ENCODE assay signal across 7 cellular contexts in the genomic region with DNA sequence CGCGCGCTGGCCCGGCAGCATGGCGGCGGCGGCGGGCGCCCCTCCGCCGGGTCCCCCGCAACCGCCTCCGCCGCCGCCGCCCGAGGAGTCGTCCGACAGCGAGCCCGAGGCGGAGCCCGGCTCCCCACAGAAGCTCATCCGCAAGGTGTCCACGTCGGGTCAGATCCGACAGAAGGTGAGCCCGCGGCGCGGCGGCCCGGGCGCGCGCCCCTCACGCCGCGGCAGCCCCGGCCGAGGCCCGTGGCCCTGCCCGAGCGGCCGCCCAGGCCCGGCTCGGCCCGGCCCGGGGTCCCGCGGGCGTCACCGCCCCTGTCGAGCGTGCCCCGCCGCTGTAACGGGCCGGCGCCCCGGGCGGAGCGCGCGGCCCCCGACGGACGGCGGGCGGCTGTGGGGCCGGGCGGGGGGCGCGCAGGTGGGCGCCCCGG. TPM values are rescaled to one million over a fixed set of nuclear protein-coding genes. Genes with fewer than 3 reads are reported as not detected.
DNase-seq lines count a peak whose midpoint lies in the region; ATAC-seq, FAIRE-seq and TF ChIP-seq lines count a peak whose summit lies in the region.

No MANE protein-coding gene starts in this region.

- H3K4me3 ChIP-seq in GM12878: no peak overlapping the region; the same call in 1 of the 2 replicates

- H3K4me3 Mint-ChIP-seq in natural killer cell: no peak overlapping the region
- H3K4me3 Mint-ChIP-seq in HFFc6: no peak overlapping the region

- CTCF ChIA-PET in GM12878 (lab: Yijun Ruan, JAX): interaction anchor here (0.9 to 1.7 kb wide), 6 partner anchors 11 to 89 kb away, joined by 3 to 15 read pairs (median 5); no protein-coding TSS in a partner anchor

- intact Hi-C loops in GM12878 (cut with micrococcal nuclease; ENCODE audit: unreplicated experiment): loop anchor here (2.0 kb wide), 1 partner anchor 88 kb away; no protein-coding TSS in a partner anchor
- intact Hi-C loops in natural killer cell (cut with micrococcal nuclease): no loop called here

- no peaks in the 10 kb centered on the region for H3K27me3 Mint-ChIP-seq in natural killer cell (ENCODE audit: low read depth in 2 of 2)
- H3K27me3 Mint-ChIP-seq in HFFc6 (ENCODE audit: insufficient read depth): peaks cover 2% of the 10 kb centered on the region

- POLR2A ChIA-PET in GM12878 (lab: Charles Lee): no interaction called here

- H3K79me2 ChIP-seq in GM12878 (ENCODE audit: control insufficient read depth, insufficient read depth, low read length): peaks cover 47% of the 10 kb centered on the region

- no peaks in the 10 kb centered on the region for H3K9me3 Mint-ChIP-seq in natural killer cell
- H3K9me3 Mint-ChIP-seq in HFFc6: no peaks in the 10 kb centered on the region

- H3K27me3 ChIP-seq in GM12878 (replicated peaks in 1 of 2; ENCODE audit: control insufficient read depth in 2 of 2, insufficient read depth in 2 of 2, low read length in 1 of 2): no peaks in the 10 kb centered on the region

- no peak for TF ChIP-seq EP300 in GM12878 (IDR thresholded peaks at IDR 0.05; ENCODE audit: borderline replicate concordance in 1 of 2, control insufficient read depth in 1 of 2, low read depth in 2 of 2, low read length in 2 of 2)

- peak overlapping the region; percentile 73; the same call in 1 of the 2 replicates for H3K9ac ChIP-seq in GM12878 (ENCODE audit: control insufficient read depth, insufficient read depth, low read length)

- in situ Hi-C loops in GM12878 (cut with MboI): no loop called here

- H3K36me3 ChIP-seq in GM12878 (ENCODE audit: control insufficient read depth in 2 of 2, insufficient read depth in 2 of 2, low read length in 1 of 2): no peaks in the 10 kb centered on the region

- H3K4me1 Mint-ChIP-seq in natural killer cell: peaks cover 60 to 72% of the 10 kb centered on the region in 2 donors
- peaks cover 60% of the 10 kb centered on the region for H3K4me1 Mint-ChIP-seq in HFFc6 (ENCODE audit: low read depth)

- H4K20me1 ChIP-seq in GM12878 (ENCODE audit: control insufficient read depth, insufficient read depth): no peaks in the 10 kb centered on the region

- H3K27ac ChIP-seq in GM12878 (ENCODE audit: control insufficient read depth, insufficient read depth): no peak overlapping the region

- no peaks in the 10 kb centered on the region for H3K9me3 ChIP-seq in GM12878 (replicated peaks; ENCODE audit: control insufficient read depth, insufficient read depth, low read length)

- H3K4me2 ChIP-seq in GM12878 (ENCODE audit: control insufficient read depth, insufficient read depth): no peak overlapping the region

- WGBS in GM12878 (ENCODE audit: insufficient coverage, insufficient replicate concordance, low lambda C conversion rate, missing lambda C conversion rate): 2% methylated on average over 25 of the region's 77 CpGs

- ATAC-seq in GM19328 (IDR thresholded peaks at IDR 0.05; ENCODE audit: unreplicated experiment) (peak; percentile 39), HG03039 (IDR thresholded peaks at IDR 0.05; ENCODE audit: unreplicated experiment) (peak; percentile 39), GM12878 (no peak), natural killer cell (peak; percentile 5 to 24 (median 23))

- no peak for FAIRE-seq in GM12878 (lab: Jason Lieb, UNC)

- peaks cover 28% of the 10 kb centered on the region for H3K4me1 ChIP-seq in GM12878 (ENCODE audit: control insufficient read depth, insufficient read depth, low read length)

- RAD21 ChIA-PET in GM12878 (lab: Charles Lee; ENCODE audit: unreplicated experiment): interaction anchor here (1.1 to 1.3 kb wide), 2 partner anchors 65 to 89 kb away, joined by 3 to 4 read pairs; no protein-coding TSS in a partner anchor

- no peak for TF ChIP-seq RAD21 in GM12878 (IDR thresholded peaks at IDR 0.05; ENCODE audit: insufficient read depth, low read depth, low read length)

- SMC1A ChIA-PET in GM12878 (lab: Charles Lee; ENCODE audit: uncharacterized antibody, unreplicated experiment): no interaction called here

- BruUV-seq in GM12878 (replicated peaks; lab: Mats Ljungman, UMichigan): no TSS peak

- no peaks in the 10 kb centered on the region for H3K36me3 Mint-ChIP-seq in natural killer cell
- H3K36me3 Mint-ChIP-seq in HFFc6 (ENCODE audit: low read depth): peaks cover 4% of the 10 kb centered on the region; the same call in 1 of the 2 replicates

- TF ChIP-seq POLR2A in GM12878 (IDR thresholded peaks at IDR 0.05; ENCODE audit: low read depth, low read length): peak; percentile 81

- H3K27ac Mint-ChIP-seq in natural killer cell (peak overlapping the region; percentile 72 to 79), HFFc6 (no peak overlapping the region)

- DNase-seq in GM12878 (ENCODE audit: low read depth, low spot score): no peak
- no peak for DNase-seq in natural killer cell
- DNase-seq in activated CD4-positive, alpha-beta T cell treated with anti-CD3 and anti-CD28 coated beads for 1 hour: no peak
- no peak for DNase-seq in HFFc6
- no peak for DNase-seq in A172 (ENCODE audit: low spot score)

- H2AFZ ChIP-seq in GM12878 (ENCODE audit: control insufficient read depth, low read depth, low read length): no peak overlapping the region

- TF ChIP-seq CTCF in GM12878 (IDR thresholded peaks at IDR 0.05 in 2 of 3, conservative IDR thresholded peaks at IDR 0.05 in 1 of 3; ENCODE audit: control insufficient read depth in 2 of 3, extremely low read depth in 1 of 3, insufficient read depth in 1 of 3, low read depth in 3 of 3, low read length in 3 of 3) (no peak), natural killer cell (IDR thresholded peaks at IDR 0.05) (no peak), HFFc6 (IDR thresholded peaks at IDR 0.05) (no peak; the same call in 1 of the 2 replicates)

TF ChIP-seq in GM12878, 131 proteins besides CTCF, POLR2A, EP300 and RAD21 (continues in another document):
- TF ChIP-seq SIX5 (IDR thresholded peaks at IDR 0.05; ENCODE audit: low read depth, low read length, severe bottlenecking) (no peak), SMARCA5 (IDR thresholded peaks at IDR 0.05) (peak; percentile 31; the same call in 1 of the 2 replicates)
- TF ChIP-seq, protein P1, sequence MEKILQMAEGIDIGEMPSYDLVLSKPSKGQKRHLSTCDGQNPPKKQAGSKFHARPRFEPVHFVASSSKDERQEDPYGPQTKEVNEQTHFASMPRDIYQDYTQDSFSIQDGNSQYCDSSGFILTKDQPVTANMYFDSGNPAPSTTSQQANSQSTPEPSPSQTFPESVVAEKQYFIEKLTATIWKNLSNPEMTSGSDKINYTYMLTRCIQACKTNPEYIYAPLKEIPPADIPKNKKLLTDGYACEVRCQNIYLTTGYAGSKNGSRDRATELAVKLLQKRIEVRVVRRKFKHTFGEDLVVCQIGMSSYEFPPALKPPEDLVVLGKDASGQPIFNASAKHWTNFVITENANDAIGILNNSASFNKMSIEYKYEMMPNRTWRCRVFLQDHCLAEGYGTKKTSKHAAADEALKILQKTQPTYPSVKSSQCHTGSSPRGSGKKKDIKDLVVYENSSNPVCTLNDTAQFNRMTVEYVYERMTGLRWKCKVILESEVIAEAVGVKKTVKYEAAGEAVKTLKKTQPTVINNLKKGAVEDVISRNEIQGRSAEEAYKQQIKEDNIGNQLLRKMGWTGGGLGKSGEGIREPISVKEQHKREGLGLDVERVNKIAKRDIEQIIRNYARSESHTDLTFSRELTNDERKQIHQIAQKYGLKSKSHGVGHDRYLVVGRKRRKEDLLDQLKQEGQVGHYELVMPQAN (conservative IDR thresholded peaks at IDR 0.05): 0 out of 2 replicates have a peak, but pooled peaks have one; percentile 33

RNA-seq across cellular contexts. Expression of a gene that starts 0.2 kb away (rescaled TPM):
- 96.2 and 112 TPM in 2 replicates for total RNA-seq in GM12878 (2013; cell fraction: nucleolus; rRNA removed)
- total RNA-seq in GM12878 (2014; rRNA removed) (22.6 and 29.2 TPM in 2 replicates), GM12878 (2014; rRNA removed; fragmentation: Illumina TruSeq; extraction: Trizol) (25.2 and 25.6 TPM in 2 replicates), GM12878 (2021) (81.9 and 82.7 TPM in 2 replicates), natural killer cell (100 to 1,000 TPM; 299 to 456 (median 329) TPM)
- polyA plus RNA-seq in GM12878 (2011; ENCODE audit: low read depth): 55.1 TPM
- polyA plus RNA-seq in GM12878 (2011; rRNA removed) (12.0 and 15.4 TPM in 2 replicates), GM12878 (2014; fragmentation: Illumina TruSeq; extraction: Trizol) (18.6 and 28.5 TPM in 2 replicates), GM12878 (2014; fragmentation: Nextera tagmentation; extraction: Ambion mirVana) (1 to 10 TPM; 2.7 to 3.1 TPM), GM12878 (2014; rRNA removed) (53.5 and 57.9 TPM in 2 replicates), GM12878 (2016; fragmentation: Nextera tagmentation; extraction: Ambion mirVana) (10 to 100 TPM; 29.2 to 32.1 TPM)
- polyA plus RNA-seq in GM12878 (2011; cell fraction: cytosol; rRNA removed): 7.8 and 9.9 TPM in 2 replicates
- 110 and 119 TPM in 2 replicates for polyA plus RNA-seq in GM12878 (2011; cell fraction: nucleus; rRNA removed)
- 70.0 and 82.2 TPM in 2 replicates for polyA plus RNA-seq in GM12878 (2012)
- polyA minus RNA-seq in GM12878 (2011; rRNA and poly(A)+ RNA removed): 25.9 and 28.8 TPM in 2 replicates
- 4.5 and 6.2 TPM in 2 replicates for polyA minus RNA-seq in GM12878 (2011; cell fraction: cytosol; rRNA and poly(A)+ RNA removed)
- 16.9 and 28.6 TPM in 2 replicates for polyA minus RNA-seq in GM12878 (2011; cell fraction: nucleus; rRNA and poly(A)+ RNA removed)
- total RNA-seq in HFFc6 (2021; fragmentation: NEBNext Ultra II Directional; extraction: Animal tissue kit (Norgen Biotek cat#: 25700)): 10 to 100 TPM in 3 of 6 experiments, 1 to 10 TPM in 3; 8.1 to 12.2 (median 10.3) TPM
- total RNA-seq in A172 (2014; rRNA removed; shearing (Covaris generic)): 14.8 and 16.4 TPM in 2 replicates

RNA-seq across cellular contexts. Expression of a gene that starts 46.9 kb away (rescaled TPM):
- total RNA-seq in GM12878 (2013; cell fraction: nucleolus; rRNA removed): 0.08 and 0.10 TPM in 2 replicates
- total RNA-seq in GM12878 (2014; rRNA removed) (not detected in 2 replicates), GM12878 (2014; rRNA removed; fragmentation: Illumina TruSeq; extraction: Trizol) (not detected in 2 replicates), GM12878 (2021) (0.69 TPM in 1 of 2 replicates, not detected in the other), natural killer cell (under 1 TPM; 0.11 to 0.33 (median 0.12) TPM)
- 0.09 TPM for polyA plus RNA-seq in GM12878 (2011; ENCODE audit: low read depth)
- polyA plus RNA-seq in GM12878 (2011; rRNA removed) (not detected in 2 replicates), GM12878 (2014; fragmentation: Illumina TruSeq; extraction: Trizol) (0.06 TPM in 1 of 2 replicates, not detected in the other), GM12878 (2014; fragmentation: Nextera tagmentation; extraction: Ambion mirVana) (under 1 TPM in 1 of 2 experiments, not detected in 1; 0.47 TPM), GM12878 (2014; rRNA removed) (not detected in 2 replicates), GM12878 (2016; fragmentation: Nextera tagmentation; extraction: Ambion mirVana) (not detected)
- 0.01 TPM in 1 of 2 replicates, not detected in the other for polyA plus RNA-seq in GM12878 (2011; cell fraction: cytosol; rRNA removed)
- polyA plus RNA-seq in GM12878 (2011; cell fraction: nucleus; rRNA removed): not detected in 2 replicates
- polyA plus RNA-seq in GM12878 (2012): 0.04 and 0.48 TPM in 2 replicates
- not detected in 2 replicates for polyA minus RNA-seq in GM12878 (2011; rRNA and poly(A)+ RNA removed)
- polyA minus RNA-seq in GM12878 (2011; cell fraction: cytosol; rRNA and poly(A)+ RNA removed): not detected in 2 replicates
- polyA minus RNA-seq in GM12878 (2011; cell fraction: nucleus; rRNA and poly(A)+ RNA removed): not detected in 2 replicates
- total RNA-seq in HFFc6 (2021; fragmentation: NEBNext Ultra II Directional; extraction: Animal tissue kit (Norgen Biotek cat#: 25700)): not detected
- not detected in 2 replicates for total RNA-seq in A172 (2014; rRNA removed; shearing (Covaris generic))
